Comparison of ENCODE assay signal across 8 cellular contexts in genomic region chr17:42405963-42406495, GRCh38. TPM values are rescaled to one million over a fixed set of nuclear protein-coding genes. Genes with fewer than 3 reads are reported as not detected.
A peak's percentile ranks its signal among the peaks of the same experiment; 100 is the strongest.
DNase-seq lines count a peak whose midpoint lies in the region; ATAC-seq, FAIRE-seq and TF ChIP-seq lines count a peak whose summit lies in the region.

No MANE protein-coding gene starts in this region.

- H3K4me1 ChIP-seq in HAP-1: peaks cover 10% of the 10 kb centered on the region

- H3K36me3 ChIP-seq in HAP-1 (replicated peaks): peaks cover 13% of the 10 kb centered on the region; the same call in 1 of the 2 replicates

- peak; percentile 85 to 86 for ATAC-seq in naive thymus-derived CD8-positive, alpha-beta T cell
- ATAC-seq in stimulated activated memory B cell treated with anti-CD40 and anti-IgM and Interleukin-4, amounts not matched to agents 10 μg/mL and 1 μg/mL and 100 μg/mL, for 72 hours: peak; percentile 76

- H3K36me3 Mint-ChIP-seq in naive thymus-derived CD8-positive, alpha-beta T cell: no peaks in the 10 kb centered on the region
- H3K36me3 Mint-ChIP-seq in stimulated activated memory B cell treated with anti-CD40 and anti-IgM and Interleukin-4, amounts not matched to agents 10 μg/mL and 1 μg/mL and 100 μg/mL, for 72 hours: no peaks in the 10 kb centered on the region

- peaks cover 10 to 21% (median 20%) of the 10 kb centered on the region in 4 donors for H3K4me1 Mint-ChIP-seq in naive thymus-derived CD8-positive, alpha-beta T cell
- H3K4me1 Mint-ChIP-seq in stimulated activated memory B cell treated with anti-CD40 and anti-IgM and Interleukin-4, amounts not matched to agents 10 μg/mL and 1 μg/mL and 100 μg/mL, for 72 hours: peaks cover 20% of the 10 kb centered on the region

- in situ Hi-C loops in HAP-1 (cut with MboI; ENCODE audit: low sequenced_read_pairs): loop anchor here (5.0 kb wide), 1 partner anchor 84 kb away; no protein-coding TSS in a partner anchor

- DNase-seq in AG09319 (ENCODE audit: extremely low read depth, low read depth) (no peak), HAP-1 (ENCODE audit: low spot score in 2 of 2) (peak; percentile 75 to 91), NOMO-1 treated with dmso at 0.1 percent for 144 hours (lab: John Stamatoyannopoulos, UW; ENCODE audit: unreplicated experiment) (peak; percentile 67), activated T-cell treated with anti-CD3 and anti-CD28 coated beads for 1 hour (ENCODE audit: low read depth) (peak; percentile 80), epithelial cell of proximal tubule (ENCODE audit: low read depth) (no peak), HTR-8/SVneo (ENCODE audit: insufficient read length, low spot score) (no peak)
- DNase-seq in naive thymus-derived CD8-positive, alpha-beta T cell: peak; percentile 70 to 88 (median 80)

- H3K27me3 ChIP-seq in HAP-1 (ENCODE audit: low read depth): no peaks in the 10 kb centered on the region

- TF ChIP-seq CTCF in AG09319 (IDR thresholded peaks at IDR 0.05; ENCODE audit: low read depth, low read length): peak; percentile 91
- peak; percentile 88 for TF ChIP-seq CTCF in epithelial cell of proximal tubule (conservative IDR thresholded peaks at IDR 0.05; ENCODE audit: low read depth, low read length)

- H3K4me3 ChIP-seq in HAP-1 (no peak overlapping the region), epithelial cell of proximal tubule (ENCODE audit: low read depth, low read length) (no peak overlapping the region)

- POLR2A ChIA-PET in naive thymus-derived CD8-positive, alpha-beta T cell (lab: Charles Lee): interaction anchor here (0.7 to 4.6 kb wide), 10 partner anchors 10 to 717 kb away, joined by 3 to 39 read pairs (median 5); partner anchors contain the start of gene STAT3

- peak overlapping the region in 5 of 10 donors; percentile 33 to 61 (median 53) for H3K27ac Mint-ChIP-seq in naive thymus-derived CD8-positive, alpha-beta T cell
- no peak overlapping the region for H3K27ac Mint-ChIP-seq in stimulated activated memory B cell treated with anti-CD40 and anti-IgM and Interleukin-4, amounts not matched to agents 10 μg/mL and 1 μg/mL and 100 μg/mL, for 72 hours

- no peak for FAIRE-seq in HTR-8/SVneo (lab: Jason Lieb, UNC)

- no peaks in the 10 kb centered on the region for H3K9me3 ChIP-seq in HAP-1

- H3K27me3 Mint-ChIP-seq in naive thymus-derived CD8-positive, alpha-beta T cell: no peaks in the 10 kb centered on the region
- no peaks in the 10 kb centered on the region for H3K27me3 Mint-ChIP-seq in stimulated activated memory B cell treated with anti-CD40 and anti-IgM and Interleukin-4, amounts not matched to agents 10 μg/mL and 1 μg/mL and 100 μg/mL, for 72 hours

- peak overlapping the region in 2 of 10 donors; percentile 8 to 22 for H3K4me3 Mint-ChIP-seq in naive thymus-derived CD8-positive, alpha-beta T cell
- H3K4me3 Mint-ChIP-seq in stimulated activated memory B cell treated with anti-CD40 and anti-IgM and Interleukin-4, amounts not matched to agents 10 μg/mL and 1 μg/mL and 100 μg/mL, for 72 hours: no peak overlapping the region

- H3K9me3 Mint-ChIP-seq in naive thymus-derived CD8-positive, alpha-beta T cell: no peaks in the 10 kb centered on the region
- H3K9me3 Mint-ChIP-seq in stimulated activated memory B cell treated with anti-CD40 and anti-IgM and Interleukin-4, amounts not matched to agents 10 μg/mL and 1 μg/mL and 100 μg/mL, for 72 hours: no peaks in the 10 kb centered on the region

RNA-seq across cellular contexts. Expression of gene CAVIN1, which starts 17.0 kb away (rescaled TPM):
- total RNA-seq in epithelial cell of proximal tubule: 184 and 265 TPM in 2 replicates
- total RNA-seq in naive thymus-derived CD8-positive, alpha-beta T cell: not detected
- polyA plus RNA-seq in naive thymus-derived CD8-positive, alpha-beta T cell: under 1 TPM in 1 of 3 donors, not detected in 2; 0.03 TPM

RNA-seq across cellular contexts. Expression of gene STAT3, which starts 17.8 kb away (rescaled TPM):
- total RNA-seq in epithelial cell of proximal tubule: 63.0 and 82.0 TPM in 2 replicates
- 100 to 1,000 TPM; 130 to 135 TPM for total RNA-seq in naive thymus-derived CD8-positive, alpha-beta T cell
- polyA plus RNA-seq in naive thymus-derived CD8-positive, alpha-beta T cell: 100 to 1,000 TPM; 129 to 154 (median 153) TPM

RNA-seq across cellular contexts. Expression of gene ATP6V0A1, which starts 52.6 kb away (rescaled TPM):
- total RNA-seq in epithelial cell of proximal tubule: 25.4 and 32.3 TPM in 2 replicates
- 10 to 100 TPM; 18.3 to 19.1 TPM for total RNA-seq in naive thymus-derived CD8-positive, alpha-beta T cell
- polyA plus RNA-seq in naive thymus-derived CD8-positive, alpha-beta T cell: 10 to 100 TPM in 2 of 3 donors, 1 to 10 TPM in 1; 4.1 to 12.6 (median 10.3) TPM

Comparison
In these comparisons a context has a peak if more than half of its experiments do, and no peak if none do; other contexts are left out.
1. DNase-seq: peak in HAP-1 (2 of 2), NOMO-1 treated with dmso at 0.1 percent for 144 hours (single experiment), activated T-cell treated with anti-CD3 and anti-CD28 coated beads for 1 hour (single experiment) and naive thymus-derived CD8-positive, alpha-beta T cell (10 of 10); none in AG09319 (single experiment), epithelial cell of proximal tubule (single experiment) and HTR-8/SVneo (single experiment).
2. RNA of gene CAVIN1, which starts 17.0 kb away (total RNA-seq): 184 to 265 TPM in epithelial cell of proximal tubule; not detected in naive thymus-derived CD8-positive, alpha-beta T cell; every median in the first group is over 100 times any median in the second.